1 cellular context compared by ENCODE assay signal in genomic region chr19:2049741-2050348, GRCh38.
TF ChIP-seq lines count a peak whose summit lies in the region.

No MANE protein-coding gene starts in this region.

TF ChIP-seq in GM12878, 131 proteins besides CTCF, POLR2A, EP300 and RAD21 (continued from another document):
- TF ChIP-seq, protein P1, sequence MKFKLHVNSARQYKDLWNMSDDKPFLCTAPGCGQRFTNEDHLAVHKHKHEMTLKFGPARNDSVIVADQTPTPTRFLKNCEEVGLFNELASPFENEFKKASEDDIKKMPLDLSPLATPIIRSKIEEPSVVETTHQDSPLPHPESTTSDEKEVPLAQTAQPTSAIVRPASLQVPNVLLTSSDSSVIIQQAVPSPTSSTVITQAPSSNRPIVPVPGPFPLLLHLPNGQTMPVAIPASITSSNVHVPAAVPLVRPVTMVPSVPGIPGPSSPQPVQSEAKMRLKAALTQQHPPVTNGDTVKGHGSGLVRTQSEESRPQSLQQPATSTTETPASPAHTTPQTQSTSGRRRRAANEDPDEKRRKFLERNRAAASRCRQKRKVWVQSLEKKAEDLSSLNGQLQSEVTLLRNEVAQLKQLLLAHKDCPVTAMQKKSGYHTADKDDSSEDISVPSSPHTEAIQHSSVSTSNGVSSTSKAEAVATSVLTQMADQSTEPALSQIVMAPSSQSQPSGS (IDR thresholded peaks at IDR 0.05; ENCODE audit: low read length), result no peak
- no peak for TF ChIP-seq EGR1 (IDR thresholded peaks at IDR 0.05; ENCODE audit: borderline replicate concordance in 1 of 2, low read depth in 2 of 2, low read length in 2 of 2)
- no peak for TF ChIP-seq GATAD2B (conservative IDR thresholded peaks at IDR 0.05; ENCODE audit: low read depth)
- TF ChIP-seq YY1 (IDR thresholded peaks at IDR 0.05; ENCODE audit: low read depth, low read length), result no peak
- TF ChIP-seq PAX8 (IDR thresholded peaks at IDR 0.05), result no peak
- peak; percentile 49 for TF ChIP-seq IKZF1 (conservative IDR thresholded peaks at IDR 0.05)
- TF ChIP-seq, protein P2, sequence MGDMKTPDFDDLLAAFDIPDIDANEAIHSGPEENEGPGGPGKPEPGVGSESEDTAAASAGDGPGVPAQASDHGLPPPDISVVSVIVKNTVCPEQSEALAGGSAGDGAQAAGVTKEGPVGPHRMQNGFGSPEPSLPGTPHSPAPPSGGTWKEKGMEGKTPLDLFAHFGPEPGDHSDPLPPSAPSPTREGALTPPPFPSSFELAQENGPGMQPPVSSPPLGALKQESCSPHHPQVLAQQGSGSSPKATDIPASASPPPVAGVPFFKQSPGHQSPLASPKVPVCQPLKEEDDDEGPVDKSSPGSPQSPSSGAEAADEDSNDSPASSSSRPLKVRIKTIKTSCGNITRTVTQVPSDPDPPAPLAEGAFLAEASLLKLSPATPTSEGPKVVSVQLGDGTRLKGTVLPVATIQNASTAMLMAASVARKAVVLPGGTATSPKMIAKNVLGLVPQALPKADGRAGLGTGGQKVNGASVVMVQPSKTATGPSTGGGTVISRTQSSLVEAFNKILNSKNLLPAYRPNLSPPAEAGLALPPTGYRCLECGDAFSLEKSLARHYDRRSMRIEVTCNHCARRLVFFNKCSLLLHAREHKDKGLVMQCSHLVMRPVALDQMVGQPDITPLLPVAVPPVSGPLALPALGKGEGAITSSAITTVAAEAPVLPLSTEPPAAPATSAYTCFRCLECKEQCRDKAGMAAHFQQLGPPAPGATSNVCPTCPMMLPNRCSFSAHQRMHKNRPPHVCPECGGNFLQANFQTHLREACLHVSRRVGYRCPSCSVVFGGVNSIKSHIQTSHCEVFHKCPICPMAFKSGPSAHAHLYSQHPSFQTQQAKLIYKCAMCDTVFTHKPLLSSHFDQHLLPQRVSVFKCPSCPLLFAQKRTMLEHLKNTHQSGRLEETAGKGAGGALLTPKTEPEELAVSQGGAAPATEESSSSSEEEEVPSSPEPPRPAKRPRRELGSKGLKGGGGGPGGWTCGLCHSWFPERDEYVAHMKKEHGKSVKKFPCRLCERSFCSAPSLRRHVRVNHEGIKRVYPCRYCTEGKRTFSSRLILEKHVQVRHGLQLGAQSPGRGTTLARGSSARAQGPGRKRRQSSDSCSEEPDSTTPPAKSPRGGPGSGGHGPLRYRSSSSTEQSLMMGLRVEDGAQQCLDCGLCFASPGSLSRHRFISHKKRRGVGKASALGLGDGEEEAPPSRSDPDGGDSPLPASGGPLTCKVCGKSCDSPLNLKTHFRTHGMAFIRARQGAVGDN (IDR thresholded peaks at IDR 0.05), result peak; percentile 45
- no peak for TF ChIP-seq FOXM1 (IDR thresholded peaks at IDR 0.05; ENCODE audit: low read depth, low read length)
- 0 out of 2 replicates have a peak, but pooled peaks have one; percentile 21 for TF ChIP-seq NKRF (conservative IDR thresholded peaks at IDR 0.05)
- no peak for TF ChIP-seq EZH2 (IDR thresholded peaks at IDR 0.05; ENCODE audit: borderline replicate concordance, control insufficient read depth, low read depth, low read length)
- TF ChIP-seq PML (IDR thresholded peaks at IDR 0.05; ENCODE audit: low read length), result no peak
- TF ChIP-seq LARP7 (IDR thresholded peaks at IDR 0.05), result 0 out of 2 replicates have a peak, but pooled peaks have one; percentile 2
- TF ChIP-seq NR2C1 (IDR thresholded peaks at IDR 0.05), result no peak
- no peak for TF ChIP-seq ZNF384 (IDR thresholded peaks at IDR 0.05; ENCODE audit: borderline replicate concordance, low read depth, low read length)
- no peak for TF ChIP-seq CEBPB (IDR thresholded peaks at IDR 0.05; ENCODE audit: borderline replicate concordance in 1 of 2, low read depth in 2 of 2, low read length in 2 of 2)
- TF ChIP-seq STAT1 (conservative IDR thresholded peaks at IDR 0.05), result no peak
- TF ChIP-seq CREM (IDR thresholded peaks at IDR 0.05; ENCODE audit: low read depth), result peak; percentile 56; the same call in 1 of the 2 replicates
- 0 out of 4 replicates have a peak, but pooled peaks of 1 of the 2 experiments have one; percentile 13 for TF ChIP-seq ETV6 (conservative IDR thresholded peaks at IDR 0.05 in 1 of 2, IDR thresholded peaks at IDR 0.05 in 1 of 2; ENCODE audit: borderline replicate concordance in 1 of 2, low read depth in 1 of 2)
- TF ChIP-seq, protein P3, sequence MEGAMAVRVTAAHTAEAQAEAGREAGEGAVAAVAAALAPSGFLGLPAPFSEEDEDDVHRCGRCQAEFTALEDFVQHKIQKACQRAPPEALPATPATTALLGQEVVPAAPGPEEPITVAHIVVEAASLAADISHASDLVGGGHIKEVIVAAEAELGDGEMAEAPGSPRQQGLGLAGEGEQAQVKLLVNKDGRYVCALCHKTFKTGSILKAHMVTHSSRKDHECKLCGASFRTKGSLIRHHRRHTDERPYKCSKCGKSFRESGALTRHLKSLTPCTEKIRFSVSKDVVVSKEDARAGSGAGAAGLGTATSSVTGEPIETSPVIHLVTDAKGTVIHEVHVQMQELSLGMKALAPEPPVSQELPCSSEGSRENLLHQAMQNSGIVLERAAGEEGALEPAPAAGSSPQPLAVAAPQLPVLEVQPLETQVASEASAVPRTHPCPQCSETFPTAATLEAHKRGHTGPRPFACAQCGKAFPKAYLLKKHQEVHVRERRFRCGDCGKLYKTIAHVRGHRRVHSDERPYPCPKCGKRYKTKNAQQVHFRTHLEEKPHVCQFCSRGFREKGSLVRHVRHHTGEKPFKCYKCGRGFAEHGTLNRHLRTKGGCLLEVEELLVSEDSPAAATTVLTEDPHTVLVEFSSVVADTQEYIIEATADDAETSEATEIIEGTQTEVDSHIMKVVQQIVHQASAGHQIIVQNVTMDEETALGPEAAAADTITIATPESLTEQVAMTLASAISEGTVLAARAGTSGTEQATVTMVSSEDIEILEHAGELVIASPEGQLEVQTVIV (IDR thresholded peaks at IDR 0.05; ENCODE audit: borderline replicate concordance, partially characterized antibody), result no peak
- TF ChIP-seq, protein P4, sequence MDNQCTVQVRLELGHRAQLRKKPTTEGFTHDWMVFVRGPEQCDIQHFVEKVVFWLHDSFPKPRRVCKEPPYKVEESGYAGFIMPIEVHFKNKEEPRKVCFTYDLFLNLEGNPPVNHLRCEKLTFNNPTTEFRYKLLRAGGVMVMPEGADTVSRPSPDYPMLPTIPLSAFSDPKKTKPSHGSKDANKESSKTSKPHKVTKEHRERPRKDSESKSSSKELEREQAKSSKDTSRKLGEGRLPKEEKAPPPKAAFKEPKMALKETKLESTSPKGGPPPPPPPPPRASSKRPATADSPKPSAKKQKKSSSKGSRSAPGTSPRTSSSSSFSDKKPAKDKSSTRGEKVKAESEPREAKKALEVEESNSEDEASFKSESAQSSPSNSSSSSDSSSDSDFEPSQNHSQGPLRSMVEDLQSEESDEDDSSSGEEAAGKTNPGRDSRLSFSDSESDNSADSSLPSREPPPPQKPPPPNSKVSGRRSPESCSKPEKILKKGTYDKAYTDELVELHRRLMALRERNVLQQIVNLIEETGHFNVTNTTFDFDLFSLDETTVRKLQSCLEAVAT (IDR thresholded peaks at IDR 0.05), result peak; percentile 70; the same call in 1 of the 2 replicates
- TF ChIP-seq RUNX3 (IDR thresholded peaks at IDR 0.05; ENCODE audit: low read length), result no peak; the same call in 1 of the 2 replicates
- TF ChIP-seq RELB (IDR thresholded peaks at IDR 0.05; ENCODE audit: low read depth), result no peak; the same call in 1 of the 2 replicates
- no peak for TF ChIP-seq ZNF217 (IDR thresholded peaks at IDR 0.05)
- TF ChIP-seq ZNF592 (IDR thresholded peaks at IDR 0.05), result no peak
- TF ChIP-seq NFIC (IDR thresholded peaks at IDR 0.05; ENCODE audit: low read depth, low read length), result no peak
- TF ChIP-seq ATF7 (IDR thresholded peaks at IDR 0.05; ENCODE audit: low read depth), result 0 out of 2 replicates have a peak, but pooled peaks have one; percentile 40
- 0 out of 2 replicates have a peak, but pooled peaks have one; percentile 13 for TF ChIP-seq TCF3 (IDR thresholded peaks at IDR 0.05; ENCODE audit: borderline replicate concordance, insufficient read depth, low read depth, low read length)
- no peak for TF ChIP-seq RFX5 (IDR thresholded peaks at IDR 0.05; ENCODE audit: low read depth, low read length)
- no peak for TF ChIP-seq TCF7 (IDR thresholded peaks at IDR 0.05; ENCODE audit: borderline replicate concordance)
- peak; percentile 58; the same call in 1 of the 2 replicates for TF ChIP-seq TCF12 (IDR thresholded peaks at IDR 0.05; ENCODE audit: low read depth, low read length)
- no peak for TF ChIP-seq RELA (IDR thresholded peaks at IDR 0.05; ENCODE audit: borderline replicate concordance, partially characterized antibody)
- no peak for TF ChIP-seq MTA3 (IDR thresholded peaks at IDR 0.05; ENCODE audit: borderline replicate concordance, low read length)
- TF ChIP-seq CHD4 (IDR thresholded peaks at IDR 0.05), result no peak
- no peak for TF ChIP-seq SREBF1 (IDR thresholded peaks at IDR 0.05; ENCODE audit: low read length)
- TF ChIP-seq CREB1 (IDR thresholded peaks at IDR 0.05; ENCODE audit: low read depth), result 0 out of 2 replicates have a peak, but pooled peaks have one; percentile 7
- no peak for TF ChIP-seq WRNIP1 (IDR thresholded peaks at IDR 0.05; ENCODE audit: borderline replicate concordance, low read depth, low read length)
- TF ChIP-seq FOXK2 (IDR thresholded peaks at IDR 0.05), result no peak
- TF ChIP-seq BRCA1 (IDR thresholded peaks at IDR 0.05; ENCODE audit: low read depth, low read length), result no peak
- TF ChIP-seq SMAD1 (IDR thresholded peaks at IDR 0.05; ENCODE audit: low read depth, partially characterized antibody), result peak; percentile 42
- no peak for TF ChIP-seq PAX5 (IDR thresholded peaks at IDR 0.05; ENCODE audit: borderline replicate concordance, low read depth, low read length)
- no peak for TF ChIP-seq GABPA (IDR thresholded peaks at IDR 0.05; ENCODE audit: low read depth)
- TF ChIP-seq SREBF2 (IDR thresholded peaks at IDR 0.05; ENCODE audit: low read length), result no peak
- TF ChIP-seq IKZF2 (IDR thresholded peaks at IDR 0.05), result peak in 1 of 2 experiments; percentile 40; a peak in 2 of 4 replicates
- no peak for TF ChIP-seq ZZZ3 (IDR thresholded peaks at IDR 0.05; ENCODE audit: control insufficient read depth, insufficient read length, low read depth)
- TF ChIP-seq SIN3A (IDR thresholded peaks at IDR 0.05; ENCODE audit: low read depth, low read length), result peak; percentile 48; the same call in 1 of the 2 replicates
- TF ChIP-seq BACH1 (IDR thresholded peaks at IDR 0.05; ENCODE audit: borderline replicate concordance), result peak; percentile 37; the same call in 1 of the 2 replicates
TF ChIP-seq in GM12878: peak in this region for 27.
